Comparison of ENCODE assay signal across 25 cellular contexts in genomic region chr6:167475947-167476346, GRCh38.
DNase-seq lines count a peak whose midpoint lies in the region; ATAC-seq and TF ChIP-seq lines count a peak whose summit lies in the region.
"Had no signal": no experiment of that assay in that cellular context is flagged by ENCODE, and none has a peak within 500 bp of the region (broad histone marks: within the 10 kb centered on the region; RNA-seq: fewer than 3 reads in every experiment).

No MANE protein-coding gene starts in this region.

- H3K4me3 ChIP-seq in tibial nerve = no peak overlapping the region
- H3K4me3 ChIP-seq: SJSA1 had no signal

- TF ChIP-seq EP300 in tibial nerve (IDR thresholded peaks at IDR 0.05) = no peak

- H3K4me3 Mint-ChIP-seq in WTC11 (peak overlapping the region; percentile 29), neural crest cell (no peak overlapping the region)
- H3K4me3 Mint-ChIP-seq: activated T-helper 17 cell treated with anti-CD3 and anti-CD28 coated beads, Interleukin-2, amount 50 U/mL, for 72 hours; HFFc6; T-helper 1 cell treated with Interleukin-12 subunit alpha and Interleukin-12 subunit beta and Interleukin-4 antibody, amounts not matched to agents 30 μg/mL and 1 μg/mL, for 36 hours had no signal

- DNase-seq in NCI-H2107 treated with DMSO at 0.1 percent for 48 hours (lab: John Stamatoyannopoulos, UW; ENCODE audit: unreplicated experiment) = peak; percentile 22
- no peak for DNase-seq in NCI-H2107 (lab: John Stamatoyannopoulos, UW)
- peak; percentile 35 for DNase-seq in NCI-H2029 (lab: John Stamatoyannopoulos, UW)
- DNase-seq in WTC11 (ENCODE audit: low spot score) = peak; percentile 53
- DNase-seq in neural crest cell (ENCODE audit: low read depth, low spot score) = no peak
- no peak for DNase-seq in tibial nerve (ENCODE audit: low spot score in 2 of 2)
- no peak for DNase-seq in amygdala (lab: John Stamatoyannopoulos, UW)
- no peak for DNase-seq in SHP77 (lab: John Stamatoyannopoulos, UW)
- DNase-seq: activated CD4-positive, alpha-beta T cell treated with anti-CD3 and anti-CD28 coated beads for 48 hours; activated CD8-positive, alpha-beta memory T cell treated with anti-CD3 and anti-CD28 coated beads, Interleukin-2, amount 50 U/mL, for 4 hours; COR-L47; DND-41; effector CD4-positive, alpha-beta T cell; erythroblast; foreskin fibroblast; HFFc6; kidney glomerular epithelial cell; mammary epithelial cell; NCI-H2081 treated with DMSO at 0.1 percent for 48 hours; stimulated activated CD4-positive, alpha-beta T cell treated with anti-CD3 and anti-CD28 coated beads, Interleukin-4, amount 100 ng/mL, for 24 hours; stimulated activated naive CD4-positive, alpha-beta T cell treated with Interleukin-2 at 50 U/mL for 16 hours had no signal

- H3K27me3 Mint-ChIP-seq in WTC11 (ENCODE audit: low read depth) = peaks cover 2% of the 10 kb centered on the region; the same call in 1 of the 2 replicates
- peaks cover 3% of the 10 kb centered on the region for H3K27me3 Mint-ChIP-seq in neural crest cell (ENCODE audit: low read depth)

- H3K27ac ChIP-seq in tibial nerve = no peak overlapping the region
- H3K27ac ChIP-seq: SJSA1 had no signal

- no peak for TF ChIP-seq POLR2A in tibial nerve (IDR thresholded peaks at IDR 0.05)

- POLR2A ChIA-PET in WTC11 (lab: Charles Lee) = no interaction called here

- H3K36me3 Mint-ChIP-seq in WTC11 = no peaks in the 10 kb centered on the region
- no peaks in the 10 kb centered on the region for H3K36me3 Mint-ChIP-seq in neural crest cell (ENCODE audit: low read depth)

- no peaks in the 10 kb centered on the region for H3K27me3 ChIP-seq in tibial nerve
- H3K27me3 ChIP-seq: SJSA1 had no signal

- H3K4me1 ChIP-seq in tibial nerve = peaks cover 0 to 22% (median 4%) of the 10 kb centered on the region in 4 donors
- H3K4me1 ChIP-seq: SJSA1 had no signal

- H3K9me3 ChIP-seq in tibial nerve = no peaks in the 10 kb centered on the region
- H3K9me3 ChIP-seq: SJSA1 had no signal

- H3K4me1 Mint-ChIP-seq in WTC11 = peaks cover 69% of the 10 kb centered on the region
- H3K4me1 Mint-ChIP-seq in neural crest cell = peaks cover 29% of the 10 kb centered on the region
- H3K4me1 Mint-ChIP-seq: activated T-helper 17 cell treated with anti-CD3 and anti-CD28 coated beads, Interleukin-2, amount 50 U/mL, for 72 hours had no signal

- WGBS in tibial nerve, 2 donors = 47 to 65% methylated on average over 9 of the region's 9 CpGs

- no peak for TF ChIP-seq CTCF in WTC11 (IDR thresholded peaks at IDR 0.05)
- no peak for TF ChIP-seq CTCF in neural crest cell (conservative IDR thresholded peaks at IDR 0.05)
- TF ChIP-seq CTCF in tibial nerve (IDR thresholded peaks at IDR 0.05) = no peak

- CTCF ChIA-PET in WTC11 (lab: Charles Lee) = interaction anchor here (1.5 kb wide), 1 partner anchor 10 kb away, joined by 9 read pairs; no protein-coding TSS in a partner anchor

- H3K36me3 ChIP-seq in tibial nerve = no peaks in the 10 kb centered on the region
- H3K36me3 ChIP-seq: SJSA1 had no signal

- peak; percentile 78 for ATAC-seq in WTC11
- ATAC-seq: activated T-helper 17 cell treated with anti-CD3 and anti-CD28 coated beads, Interleukin-2, amount 50 U/mL, for 72 hours; Panc1 had no signal

- no peaks in the 10 kb centered on the region for H3K9me3 Mint-ChIP-seq in WTC11
- H3K9me3 Mint-ChIP-seq in neural crest cell = peaks cover 3% of the 10 kb centered on the region
- H3K9me3 Mint-ChIP-seq: activated T-helper 17 cell treated with anti-CD3 and anti-CD28 coated beads, Interleukin-2, amount 50 U/mL, for 72 hours; T-helper 1 cell treated with Interleukin-12 subunit alpha and Interleukin-12 subunit beta and Interleukin-4 antibody, amounts not matched to agents 30 μg/mL and 1 μg/mL, for 36 hours had no signal

- peak overlapping the region; percentile 47; the same call in 1 of the 2 replicates for H3K27ac Mint-ChIP-seq in WTC11
- peak overlapping the region; percentile 7 for H3K27ac Mint-ChIP-seq in neural crest cell (ENCODE audit: unreplicated experiment)
- H3K27ac Mint-ChIP-seq: activated T-helper 17 cell treated with anti-CD3 and anti-CD28 coated beads, Interleukin-2, amount 50 U/mL, for 72 hours; HFFc6; T-helper 1 cell treated with Interleukin-12 subunit alpha and Interleukin-12 subunit beta and Interleukin-4 antibody, amounts not matched to agents 30 μg/mL and 1 μg/mL, for 36 hours had no signal

TF ChIP-seq in WTC11, 78 proteins besides CTCF, POLR2A, EP300 and RAD21 (continues in another document):
- peak; percentile 81; the same call in 1 of the 2 replicates for TF ChIP-seq MAX (CRISPR knock-in tag; IDR thresholded peaks at IDR 0.05)
- TF ChIP-seq TP53 (CRISPR knock-in tag; IDR thresholded peaks at IDR 0.05) = no peak
- TF ChIP-seq FOXP1 (CRISPR knock-in tag; IDR thresholded peaks at IDR 0.05; ENCODE audit: borderline replicate concordance) = peak; percentile 49; the same call in 1 of the 2 replicates
- TF ChIP-seq AR (CRISPR knock-in tag; IDR thresholded peaks at IDR 0.05) = no peak
- 0 out of 2 replicates have a peak, but pooled peaks have one; percentile 47 for TF ChIP-seq SP1 (CRISPR knock-in tag; conservative IDR thresholded peaks at IDR 0.05)
- TF ChIP-seq ZNF219 (CRISPR knock-in tag; IDR thresholded peaks at IDR 0.05; ENCODE audit: borderline replicate concordance) = no peak
- 0 out of 2 replicates have a peak, but pooled peaks have one; percentile 42 for TF ChIP-seq MYBL2 (CRISPR knock-in tag; IDR thresholded peaks at IDR 0.05)
- TF ChIP-seq ZNF121 (CRISPR knock-in tag; IDR thresholded peaks at IDR 0.05) = peak; percentile 83
- TF ChIP-seq FOXK1 (CRISPR knock-in tag; IDR thresholded peaks at IDR 0.05) = peak; percentile 66; the same call in 1 of the 2 replicates
- peak; percentile 69; the same call in 1 of the 2 replicates for TF ChIP-seq TEAD1 (CRISPR knock-in tag; IDR thresholded peaks at IDR 0.05)
- TF ChIP-seq ETV6 (CRISPR knock-in tag; IDR thresholded peaks at IDR 0.05) = peak; percentile 65; the same call in 1 of the 2 replicates
- 0 out of 2 replicates have a peak, but pooled peaks have one; percentile 21 for TF ChIP-seq ARID4B (CRISPR knock-in tag; IDR thresholded peaks at IDR 0.05; ENCODE audit: borderline replicate concordance)

Comparison
In these comparisons a context has a peak if more than half of its experiments do, and no peak if none do; other contexts are left out.
1. DNase-seq: peak in NCI-H2107 treated with DMSO at 0.1 percent for 48 hours (single experiment), NCI-H2029 (single experiment) and WTC11 (single experiment); none in NCI-H2107 (single experiment), neural crest cell (single experiment), tibial nerve (0 of 2), amygdala (0 of 56) and SHP77 (0 of 2).